Comparison of ENCODE assay signal across 9 cellular contexts in the genomic region with DNA sequence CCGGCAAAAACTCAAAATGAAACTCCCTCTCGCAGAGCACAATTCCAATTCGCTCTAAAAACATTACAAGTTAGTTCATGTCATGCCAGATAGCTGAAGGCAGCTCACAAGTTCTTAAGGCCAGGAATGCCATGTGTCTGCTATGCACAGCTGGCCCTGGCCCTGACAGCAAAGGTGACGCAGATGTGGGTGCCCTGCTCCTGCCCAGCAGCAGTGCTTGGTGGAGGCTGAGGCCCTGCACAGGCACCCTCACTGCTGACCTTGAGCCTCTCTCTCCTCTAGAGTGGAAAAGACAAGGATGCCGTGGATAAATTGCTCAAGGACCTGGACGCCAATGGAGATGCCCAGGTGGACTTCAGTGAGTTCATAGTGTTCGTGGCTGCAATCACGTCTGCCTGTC. TPM values are rescaled to one million over a fixed set of nuclear protein-coding genes. Genes with fewer than 3 reads are reported as not detected.
A peak's percentile ranks its signal among the peaks of the same experiment; 100 is the strongest.
DNase-seq lines count a peak whose midpoint lies in the region; ATAC-seq, FAIRE-seq and TF ChIP-seq lines count a peak whose summit lies in the region.
"Had no signal": no experiment of that assay in that cellular context is flagged by ENCODE, and none has a peak within 500 bp of the region (broad histone marks: within the 10 kb centered on the region; RNA-seq: fewer than 3 reads in every experiment).

No MANE protein-coding gene starts in this region.

- no peaks in the 10 kb centered on the region for H3K27me3 Mint-ChIP-seq in activated CD4-positive, alpha-beta T cell treated with anti-CD3 and anti-CD28 coated beads, Interleukin-2, amount 10 ng/mL, durations not matched to agents 7 days and 5 days
- H3K27me3 Mint-ChIP-seq in activated naive CD8-positive, alpha-beta T cell: no peaks in the 10 kb centered on the region

- peak overlapping the region; percentile 72 for H3K27ac ChIP-seq in keratinocyte (ENCODE audit: control insufficient read depth, insufficient read depth, low read length)
- H3K27ac ChIP-seq in thoracic aorta: peak overlapping the region; percentile 31 to 49

- no peaks in the 10 kb centered on the region for H3K36me3 ChIP-seq in keratinocyte (ENCODE audit: control insufficient read depth in 2 of 2, extremely low read depth in 1 of 2, insufficient read depth in 2 of 2, low read length in 2 of 2)
- no peaks in the 10 kb centered on the region for H3K36me3 ChIP-seq in thoracic aorta

- no peak for TF ChIP-seq CTCF in keratinocyte (optimal IDR thresholded peaks at IDR 0.05 in 1 of 3, IDR thresholded peaks at IDR 0.05 in 1 of 3, conservative IDR thresholded peaks at IDR 0.05 in 1 of 3; ENCODE audit: extremely low read depth in 1 of 3, insufficient read depth in 2 of 3, low read length in 3 of 3)
- TF ChIP-seq CTCF in thoracic aorta (IDR thresholded peaks at IDR 0.05): no peak

- FAIRE-seq in keratinocyte (lab: Jason Lieb, UNC): no peak
- FAIRE-seq in H54 (lab: Jason Lieb, UNC): no peak

- POLR2A ChIA-PET in activated CD4-positive, alpha-beta T cell treated with anti-CD3 and anti-CD28 coated beads, Interleukin-2, amount 10 ng/mL, durations not matched to agents 7 days and 5 days (lab: Charles Lee): interaction anchor here (0.6 kb wide), 1 partner anchor 202 kb away, joined by 6 read pairs; no protein-coding TSS in a partner anchor

- no peaks in the 10 kb centered on the region for H4K20me1 ChIP-seq in keratinocyte (ENCODE audit: control insufficient read depth, extremely low read depth, insufficient read depth, low read length)

- no peaks in the 10 kb centered on the region for H3K9me3 Mint-ChIP-seq in activated CD4-positive, alpha-beta T cell treated with anti-CD3 and anti-CD28 coated beads, Interleukin-2, amount 10 ng/mL, durations not matched to agents 7 days and 5 days
- H3K9me3 Mint-ChIP-seq in activated naive CD8-positive, alpha-beta T cell (ENCODE audit: low read depth): no peaks in the 10 kb centered on the region

- CTCF ChIA-PET in activated CD4-positive, alpha-beta T cell treated with anti-CD3 and anti-CD28 coated beads, Interleukin-2, amount 10 ng/mL, durations not matched to agents 7 days and 5 days (lab: Charles Lee): interaction anchor here (0.8 to 3.0 kb wide), 7 partner anchors 8 to 375 kb away, joined by 3 to 16 read pairs (median 4); partner anchors contain the start of genes BLOC1S4 and MRFAP1L1

- no peaks in the 10 kb centered on the region for H3K9me3 ChIP-seq in keratinocyte (ENCODE audit: control insufficient read depth, low read depth, low read length)
- H3K9me3 ChIP-seq in thoracic aorta: no peaks in the 10 kb centered on the region

- no peaks in the 10 kb centered on the region for H3K79me2 ChIP-seq in keratinocyte (ENCODE audit: control insufficient read depth, insufficient read depth, low read length)

- dilution Hi-C loops in keratinocyte (cut with MboI; ENCODE audit: extremely low pct_ligation_motif_present, low sequenced_read_pairs): no loop called here

- peaks cover 85% of the 10 kb centered on the region for H3K4me1 Mint-ChIP-seq in activated CD4-positive, alpha-beta T cell treated with anti-CD3 and anti-CD28 coated beads, Interleukin-2, amount 10 ng/mL, durations not matched to agents 7 days and 5 days
- H3K4me1 Mint-ChIP-seq in activated naive CD8-positive, alpha-beta T cell (ENCODE audit: low read depth): peaks cover 71% of the 10 kb centered on the region

- no peaks in the 10 kb centered on the region for H3K9me1 ChIP-seq in keratinocyte (ENCODE audit: control insufficient read depth, extremely low read depth, insufficient read depth, low read length)

- peak overlapping the region; percentile 96 for H3K27ac Mint-ChIP-seq in activated CD4-positive, alpha-beta T cell treated with anti-CD3 and anti-CD28 coated beads, Interleukin-2, amount 10 ng/mL, durations not matched to agents 7 days and 5 days
- peak overlapping the region; percentile 97 for H3K27ac Mint-ChIP-seq in activated naive CD8-positive, alpha-beta T cell

- no peak for DNase-seq in activated CD4-positive, alpha-beta T cell treated with anti-CD3 and anti-CD28 coated beads, Interleukin-2, amount 10 ng/mL, durations not matched to agents 7 days and 5 days
- DNase-seq in activated CD4-positive, alpha-beta T cell treated with anti-CD3 and anti-CD28 coated beads for 4 hours: no peak
- no peak for DNase-seq in keratinocyte (ENCODE audit: low read depth, low spot score)
- DNase-seq in thoracic aorta (ENCODE audit: low spot score): no peak
- DNase-seq in H54 (ENCODE audit: insufficient read length, low spot score): no peak
- DNase-seq in HT-29 (ENCODE audit: low spot score): no peak
- no peak for DNase-seq in NCI-H1436 treated with DMSO at 0.1 percent for 48 hours (lab: John Stamatoyannopoulos, UW)
- DNase-seq: NCI-H510A had no signal

- peak overlapping the region; percentile 86 for H3K4me2 ChIP-seq in keratinocyte (ENCODE audit: control insufficient read depth, extremely low read depth, insufficient read depth, low read depth, low read length)

- peak overlapping the region; percentile 68 for H3K9ac ChIP-seq in keratinocyte (ENCODE audit: control insufficient read depth, extremely low read depth, insufficient read depth, low read length)

- no peak for TF ChIP-seq POLR2A in H54 (IDR thresholded peaks at IDR 0.05; ENCODE audit: low read depth, low read length)

- H3K4me3 ChIP-seq in keratinocyte (ENCODE audit: control insufficient read depth in 2 of 3, extremely low read depth in 1 of 3, insufficient read depth in 2 of 3, low read depth in 1 of 3, low read length in 3 of 3) (peak overlapping the region in 2 of 3 experiments; percentile 33 to 36), thoracic aorta (no peak overlapping the region)

- H3K4me3 Mint-ChIP-seq in activated CD4-positive, alpha-beta T cell treated with anti-CD3 and anti-CD28 coated beads, Interleukin-2, amount 10 ng/mL, durations not matched to agents 7 days and 5 days: peak overlapping the region; percentile 20
- peak overlapping the region; percentile 76 for H3K4me3 Mint-ChIP-seq in activated naive CD8-positive, alpha-beta T cell

- H2AFZ ChIP-seq in keratinocyte (ENCODE audit: control insufficient read depth, low read length): peak overlapping the region; percentile 84

- no peak for ATAC-seq in thoracic aorta (ENCODE audit: insufficient number of reproducible peaks, low FRiP score, low read depth)

- H3K27me3 ChIP-seq in keratinocyte (ENCODE audit: control insufficient read depth, extremely low read depth, insufficient read depth, low read length): no peaks in the 10 kb centered on the region
- H3K27me3 ChIP-seq in thoracic aorta (replicated peaks; ENCODE audit: insufficient read depth): no peaks in the 10 kb centered on the region

- H3K36me3 Mint-ChIP-seq in activated CD4-positive, alpha-beta T cell treated with anti-CD3 and anti-CD28 coated beads, Interleukin-2, amount 10 ng/mL, durations not matched to agents 7 days and 5 days (ENCODE audit: low read depth): peaks cover 29% of the 10 kb centered on the region
- H3K36me3 Mint-ChIP-seq in activated naive CD8-positive, alpha-beta T cell: peaks cover 4% of the 10 kb centered on the region

- H3K4me1 ChIP-seq in keratinocyte (ENCODE audit: control insufficient read depth, extremely low read depth, insufficient read depth, low read length): peaks cover 22% of the 10 kb centered on the region
- H3K4me1 ChIP-seq in thoracic aorta (ENCODE audit: control insufficient read depth in 1 of 2, low read depth in 2 of 2): peaks cover 0 to 16% of the 10 kb centered on the region in 2 donors

RNA-seq across cellular contexts. Expression of gene S100P, which starts 2.9 kb away (rescaled TPM):
- 1 to 10 TPM; 5.3 to 7.2 TPM for total RNA-seq in activated CD4-positive, alpha-beta T cell treated with anti-CD3 and anti-CD28 coated beads, Interleukin-2, amount 10 ng/mL, durations not matched to agents 7 days and 5 days
- polyA plus RNA-seq in keratinocyte: 0.68 to 2.3 TPM (median 1.7 TPM) in 3 replicates
- polyA plus RNA-seq in keratinocyte (2011; ENCODE audit: low read depth): 42.7 TPM
- polyA plus RNA-seq in keratinocyte (2011; cell fraction: cytosol; rRNA removed): 0.94 and 5.6 TPM in 2 replicates
- polyA plus RNA-seq in keratinocyte (2011; cell fraction: nucleus; rRNA removed): 0.95 and 3.4 TPM in 2 replicates
- polyA plus RNA-seq in keratinocyte (2012; ENCODE audit: low replicate concordance): 2.4 and 565 TPM in 2 replicates
- polyA minus RNA-seq in keratinocyte: 0.26 to 3.4 TPM (median 0.49 TPM) in 3 replicates
- 29.9 TPM for polyA minus RNA-seq in keratinocyte (2011; cell fraction: cytosol; rRNA and poly(A)+ RNA removed)
- 9.8 and 12.6 TPM in 2 replicates for polyA minus RNA-seq in keratinocyte (2011; cell fraction: nucleus; rRNA and poly(A)+ RNA removed)
- 1 to 10 TPM in 1 of 2 donors, not detected in 1; 1.2 TPM for total RNA-seq in thoracic aorta
- 412 and 628 TPM in 2 replicates for total RNA-seq in HT-29 (2014; rRNA removed; shearing (Covaris generic))

RNA-seq across cellular contexts. Expression of gene MRFAP1L1, which starts 13.1 kb away (rescaled TPM):
- 10 to 100 TPM; 74.5 to 74.9 TPM for total RNA-seq in activated CD4-positive, alpha-beta T cell treated with anti-CD3 and anti-CD28 coated beads, Interleukin-2, amount 10 ng/mL, durations not matched to agents 7 days and 5 days
- polyA plus RNA-seq in keratinocyte: 47.6 to 77.9 TPM (median 50.7 TPM) in 3 replicates
- 45.2 TPM for polyA plus RNA-seq in keratinocyte (2011; ENCODE audit: low read depth)
- polyA plus RNA-seq in keratinocyte (2011; cell fraction: cytosol; rRNA removed): 53.6 and 54.4 TPM in 2 replicates
- polyA plus RNA-seq in keratinocyte (2011; cell fraction: nucleus; rRNA removed): 46.9 and 79.1 TPM in 2 replicates
- 42.9 and 49.5 TPM in 2 replicates for polyA plus RNA-seq in keratinocyte (2012; ENCODE audit: low replicate concordance)
- polyA minus RNA-seq in keratinocyte: 8.9 to 15.7 TPM (median 9.1 TPM) in 3 replicates
- 18.4 TPM for polyA minus RNA-seq in keratinocyte (2011; cell fraction: cytosol; rRNA and poly(A)+ RNA removed)
- 9.8 and 14.8 TPM in 2 replicates for polyA minus RNA-seq in keratinocyte (2011; cell fraction: nucleus; rRNA and poly(A)+ RNA removed)
- 10 to 100 TPM; 47.1 to 62.6 TPM for total RNA-seq in thoracic aorta
- total RNA-seq in HT-29 (2014; rRNA removed; shearing (Covaris generic)): 41.6 and 43.4 TPM in 2 replicates

RNA-seq across cellular contexts. Expression of gene BLOC1S4, which starts 19.4 kb away (rescaled TPM):
- total RNA-seq in activated CD4-positive, alpha-beta T cell treated with anti-CD3 and anti-CD28 coated beads, Interleukin-2, amount 10 ng/mL, durations not matched to agents 7 days and 5 days: 10 to 100 TPM; 16.6 to 17.6 TPM
- polyA plus RNA-seq in keratinocyte: 11.2 to 13.6 TPM (median 11.7 TPM) in 3 replicates
- polyA plus RNA-seq in keratinocyte (2011; ENCODE audit: low read depth): 4.5 TPM
- 10.5 and 12.0 TPM in 2 replicates for polyA plus RNA-seq in keratinocyte (2011; cell fraction: cytosol; rRNA removed)
- polyA plus RNA-seq in keratinocyte (2011; cell fraction: nucleus; rRNA removed): 11.2 and 12.2 TPM in 2 replicates
- polyA plus RNA-seq in keratinocyte (2012; ENCODE audit: low replicate concordance): 7.1 and 12.2 TPM in 2 replicates
- 2.7 to 3.8 TPM (median 3.1 TPM) in 3 replicates for polyA minus RNA-seq in keratinocyte
- 17.8 TPM for polyA minus RNA-seq in keratinocyte (2011; cell fraction: cytosol; rRNA and poly(A)+ RNA removed)
- 3.9 and 4.3 TPM in 2 replicates for polyA minus RNA-seq in keratinocyte (2011; cell fraction: nucleus; rRNA and poly(A)+ RNA removed)
- total RNA-seq in thoracic aorta: 10 to 100 TPM; 18.1 to 27.4 TPM
- total RNA-seq in HT-29 (2014; rRNA removed; shearing (Covaris generic)): 28.7 and 31.3 TPM in 2 replicates

RNA-seq across cellular contexts. Expression of gene MRFAP1, which starts 56.1 kb away (rescaled TPM):
- 100 to 1,000 TPM in 1 of 2 experiments, 10 to 100 TPM in 1; 91.3 to 107 TPM for total RNA-seq in activated CD4-positive, alpha-beta T cell treated with anti-CD3 and anti-CD28 coated beads, Interleukin-2, amount 10 ng/mL, durations not matched to agents 7 days and 5 days
- 121 to 275 TPM (median 224 TPM) in 3 replicates for polyA plus RNA-seq in keratinocyte
- polyA plus RNA-seq in keratinocyte (2011; ENCODE audit: low read depth): 328 TPM
- polyA plus RNA-seq in keratinocyte (2011; cell fraction: cytosol; rRNA removed): 191 and 208 TPM in 2 replicates
- polyA plus RNA-seq in keratinocyte (2011; cell fraction: nucleus; rRNA removed): 109 and 121 TPM in 2 replicates
- polyA plus RNA-seq in keratinocyte (2012; ENCODE audit: low replicate concordance): 208 and 319 TPM in 2 replicates
- polyA minus RNA-seq in keratinocyte: 22.1 to 50.5 TPM (median 33.4 TPM) in 3 replicates
- 54.9 TPM for polyA minus RNA-seq in keratinocyte (2011; cell fraction: cytosol; rRNA and poly(A)+ RNA removed)
- 21.4 and 36.4 TPM in 2 replicates for polyA minus RNA-seq in keratinocyte (2011; cell fraction: nucleus; rRNA and poly(A)+ RNA removed)
- total RNA-seq in thoracic aorta: 100 to 1,000 TPM; 131 to 243 TPM
- total RNA-seq in HT-29 (2014; rRNA removed; shearing (Covaris generic)): 92.4 and 106 TPM in 2 replicates

Comparison
In these comparisons a context has a peak if more than half of its experiments do, and no peak if none do; other contexts are left out.
1. RNA of gene S100P, which starts 2.9 kb away (total RNA-seq): 412 to 628 TPM in HT-29; 5.3 to 7.2 TPM in activated CD4-positive, alpha-beta T cell treated with anti-CD3 and anti-CD28 coated beads, Interleukin-2, amount 10 ng/mL, durations not matched to agents 7 days and 5 days and 1.2 TPM in thoracic aorta; every median in the first group is over 10 times any median in the second.